ENCODE assay signal across 1 cellular context in genomic region chr19:37655689-37656491, GRCh38.
A peak's percentile ranks its signal among the peaks of the same experiment; 100 is the strongest.
TF ChIP-seq lines count a peak whose summit lies in the region.

No MANE protein-coding gene starts in this region.

TF ChIP-seq in HEK293, 187 proteins besides CTCF, POLR2A, EP300 and RAD21 (continued from another document and continues in another):
- TF ChIP-seq REST (tag by site-specific recombination; IDR thresholded peaks at IDR 0.05) (peak; percentile 64), ZNF701 (tag by site-specific recombination; IDR thresholded peaks at IDR 0.05) (peak; percentile 84; the same call in 1 of the 2 replicates), ZNF768 (tag by site-specific recombination; IDR thresholded peaks at IDR 0.05) (no peak; the same call in 1 of the 2 replicates), ZNF639 (tag by site-specific recombination; IDR thresholded peaks at IDR 0.05) (peak; percentile 95), ZNF513 (tag by site-specific recombination; IDR thresholded peaks at IDR 0.05) (no peak; the same call in 1 of the 2 replicates), ZNF510 (tag by site-specific recombination; IDR thresholded peaks at IDR 0.05; ENCODE audit: insufficient replicate concordance) (peak; percentile 21), ZNF561 (tag by site-specific recombination; IDR thresholded peaks at IDR 0.05; ENCODE audit: borderline replicate concordance) (peak; percentile 19; the same call in 1 of the 2 replicates), ZNF629 (tag by site-specific recombination; IDR thresholded peaks at IDR 0.05) (peak; percentile 94), ZBTB1 (tag by site-specific recombination; IDR thresholded peaks at IDR 0.05) (peak; percentile 92; the same call in 1 of the 2 replicates), KLF17 (tag by site-specific recombination; IDR thresholded peaks at IDR 0.05) (peak; percentile 96), ZNF645 (tag by site-specific recombination; IDR thresholded peaks at IDR 0.05) (peak; percentile 88), ZBTB10 (tag by site-specific recombination; IDR thresholded peaks at IDR 0.05) (peak; percentile 98), ZNF280D (tag by site-specific recombination; IDR thresholded peaks at IDR 0.05) (peak; percentile 100), HIC1 (tag by site-specific recombination; IDR thresholded peaks at IDR 0.05) (peak; percentile 77; the same call in 1 of the 2 replicates), HOXC10 (CRISPR knock-in tag; IDR thresholded peaks at IDR 0.05) (no peak), ZNF10 (tag by site-specific recombination; IDR thresholded peaks at IDR 0.05) (peak; percentile 97), ZNF555 (tag by site-specific recombination; conservative IDR thresholded peaks at IDR 0.05) (no peak), ZNF707 (tag by site-specific recombination; IDR thresholded peaks at IDR 0.05) (0 out of 2 replicates have a peak, but pooled peaks have one; percentile 9), ZNF837 (tag by site-specific recombination; IDR thresholded peaks at IDR 0.05) (peak; percentile 98), ZNF114 (tag by site-specific recombination; IDR thresholded peaks at IDR 0.05) (no peak), ZNF274 (IDR thresholded peaks at IDR 0.05; ENCODE audit: low read length) (no peak), ZNF274 (tag by site-specific recombination; IDR thresholded peaks at IDR 0.05; ENCODE audit: borderline replicate concordance) (0 out of 2 replicates have a peak, but pooled peaks have one; percentile 56), SP3 (tag by site-specific recombination; IDR thresholded peaks at IDR 0.05) (peak; percentile 74), ZFP3 (tag by site-specific recombination; IDR thresholded peaks at IDR 0.05; ENCODE audit: low read depth) (no peak), ZNF398 (tag by site-specific recombination; IDR thresholded peaks at IDR 0.05) (peak; percentile 82), ZBTB8A (tag by site-specific recombination; IDR thresholded peaks at IDR 0.05) (no peak), ZBTB44 (tag by site-specific recombination; IDR thresholded peaks at IDR 0.05) (no peak), AEBP2 (tag by site-specific recombination; IDR thresholded peaks at IDR 0.05; ENCODE audit: borderline replicate concordance) (no peak), ZNF157 (tag by site-specific recombination; IDR thresholded peaks at IDR 0.05) (no peak; the same call in 1 of the 2 replicates), ZFHX2 (tag by site-specific recombination; conservative IDR thresholded peaks at IDR 0.05) (peak; percentile 94)
